In the genomic region with DNA sequence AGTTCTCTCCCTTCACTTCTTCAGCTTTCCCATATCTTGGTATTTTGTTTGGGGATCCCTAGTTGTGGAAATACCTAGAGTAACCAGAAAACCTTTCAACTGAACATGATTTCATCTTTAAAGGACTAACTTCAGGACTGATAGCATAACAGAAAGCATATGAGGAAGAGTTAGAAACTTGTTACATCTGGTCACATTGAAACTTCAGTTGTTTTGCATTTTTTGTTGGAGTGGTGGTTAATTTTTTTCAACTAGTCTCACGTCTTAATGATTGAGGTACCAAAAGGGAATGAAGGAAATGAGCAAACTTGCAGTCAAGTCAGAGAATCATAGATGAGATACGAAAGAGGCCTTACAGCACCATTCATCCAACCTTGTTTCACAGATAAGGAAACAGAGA, we compare ENCODE assay signal across 24 cellular contexts. TPM values are rescaled to one million over a fixed set of nuclear protein-coding genes. Genes with fewer than 3 reads are reported as not detected.
A peak's percentile ranks its signal among the peaks of the same experiment; 100 is the strongest.
DNase-seq lines count a peak whose midpoint lies in the region; ATAC-seq, FAIRE-seq and TF ChIP-seq lines count a peak whose summit lies in the region.
"Had no signal": no experiment of that assay in that cellular context is flagged by ENCODE, and none has a peak within 500 bp of the region (broad histone marks: within the 10 kb centered on the region; RNA-seq: fewer than 3 reads in every experiment).

No MANE protein-coding gene starts in this region.

- RAD21 ChIA-PET in GM12878 (lab: Charles Lee; ENCODE audit: unreplicated experiment): no interaction called here

- TF ChIP-seq POLR2A in GM12878 (IDR thresholded peaks at IDR 0.05; ENCODE audit: low read depth, low read length): no peak

- H3K9me3 ChIP-seq in GM12878 (replicated peaks; ENCODE audit: control insufficient read depth, insufficient read depth, low read length): no peaks in the 10 kb centered on the region
- H3K9me3 ChIP-seq: A549; BE2C; BLaER1 treated with 17β-estradiol and CSF1 and Interleukin-3, amounts not matched to agents 10 nM and 100 nM; HAP-1 had no signal

- no peak for TF ChIP-seq RAD21 in GM12878 (IDR thresholded peaks at IDR 0.05; ENCODE audit: insufficient read depth, low read depth, low read length)

- no peaks in the 10 kb centered on the region for H3K27me3 Mint-ChIP-seq in activated naive CD8-positive, alpha-beta T cell treated with anti-CD3 and anti-CD28 coated beads, Interleukin-2, amount 50 U/mL, for 24 hours
- no peaks in the 10 kb centered on the region for H3K27me3 Mint-ChIP-seq in activated CD8-positive, alpha-beta T cell treated with anti-CD3 and anti-CD28 coated beads for 36 hours
- H3K27me3 Mint-ChIP-seq: CD4-positive, alpha-beta memory T cell had no signal

- H3K4me3 ChIP-seq in GM12865 (ENCODE audit: low read depth, low read length) (no peak overlapping the region), GM12878 (no peak overlapping the region)
- H3K4me3 ChIP-seq: A549; BLaER1 treated with 17β-estradiol and CSF1 and Interleukin-3, amounts not matched to agents 10 nM and 100 nM; HAP-1 had no signal

- no peaks in the 10 kb centered on the region for H3K9me3 Mint-ChIP-seq in activated naive CD8-positive, alpha-beta T cell treated with anti-CD3 and anti-CD28 coated beads, Interleukin-2, amount 50 U/mL, for 24 hours
- no peaks in the 10 kb centered on the region for H3K9me3 Mint-ChIP-seq in activated CD8-positive, alpha-beta T cell treated with anti-CD3 and anti-CD28 coated beads for 36 hours
- H3K9me3 Mint-ChIP-seq: CD4-positive, alpha-beta memory T cell; HFFc6 had no signal

- H3K27ac Mint-ChIP-seq in activated naive CD8-positive, alpha-beta T cell treated with anti-CD3 and anti-CD28 coated beads, Interleukin-2, amount 50 U/mL, for 24 hours: no peak overlapping the region
- no peak overlapping the region for H3K27ac Mint-ChIP-seq in activated CD8-positive, alpha-beta T cell treated with anti-CD3 and anti-CD28 coated beads for 36 hours
- H3K27ac Mint-ChIP-seq: CD4-positive, alpha-beta memory T cell; HFFc6 had no signal

- H3K79me2 ChIP-seq in GM12878 (ENCODE audit: control insufficient read depth, insufficient read depth, low read length): no peaks in the 10 kb centered on the region

- H3K27me3 ChIP-seq in GM12878 (replicated peaks in 1 of 2; ENCODE audit: control insufficient read depth in 2 of 2, insufficient read depth in 2 of 2, low read length in 1 of 2): no peaks in the 10 kb centered on the region
- H3K27me3 ChIP-seq: BE2C; BLaER1 treated with 17β-estradiol and CSF1 and Interleukin-3, amounts not matched to agents 10 nM and 100 nM had no signal

- ATAC-seq in HG02678 (IDR thresholded peaks at IDR 0.05; ENCODE audit: unreplicated experiment): peak; percentile 55
- no peak for ATAC-seq in GM12878
- no peak for ATAC-seq in activated naive CD8-positive, alpha-beta T cell treated with anti-CD3 and anti-CD28 coated beads, Interleukin-2, amount 50 U/mL, for 24 hours
- no peak for ATAC-seq in activated CD8-positive, alpha-beta T cell treated with anti-CD3 and anti-CD28 coated beads for 36 hours
- ATAC-seq: A549 had no signal

- in situ Hi-C loops in GM12878 (cut with MboI): no loop called here

- no peak overlapping the region for H3K4me3 Mint-ChIP-seq in activated naive CD8-positive, alpha-beta T cell treated with anti-CD3 and anti-CD28 coated beads, Interleukin-2, amount 50 U/mL, for 24 hours
- H3K4me3 Mint-ChIP-seq in activated CD8-positive, alpha-beta T cell treated with anti-CD3 and anti-CD28 coated beads for 36 hours: no peak overlapping the region
- H3K4me3 Mint-ChIP-seq: CD4-positive, alpha-beta memory T cell; HFFc6 had no signal

- peaks cover 13% of the 10 kb centered on the region for H3K36me3 Mint-ChIP-seq in activated naive CD8-positive, alpha-beta T cell treated with anti-CD3 and anti-CD28 coated beads, Interleukin-2, amount 50 U/mL, for 24 hours (ENCODE audit: low read depth)
- H3K36me3 Mint-ChIP-seq in activated CD8-positive, alpha-beta T cell treated with anti-CD3 and anti-CD28 coated beads for 36 hours (ENCODE audit: low read depth): peaks cover 6% of the 10 kb centered on the region

- no peaks in the 10 kb centered on the region for H4K20me1 ChIP-seq in GM12878 (ENCODE audit: control insufficient read depth, insufficient read depth)
- H4K20me1 ChIP-seq: BLaER1 treated with 17β-estradiol and CSF1 and Interleukin-3, amounts not matched to agents 10 nM and 100 nM had no signal

- intact Hi-C loops in GM12878 (cut with micrococcal nuclease; ENCODE audit: unreplicated experiment): no loop called here
- intact Hi-C loops in activated CD8-positive, alpha-beta T cell treated with anti-CD3 and anti-CD28 coated beads for 36 hours (cut with micrococcal nuclease): loop anchor here (10.0 kb wide), 1 partner anchor 62 kb away; no protein-coding TSS in a partner anchor

- no TSS peak for BruUV-seq in GM12878 (replicated peaks; lab: Mats Ljungman, UMichigan)

- H3K4me1 Mint-ChIP-seq in activated naive CD8-positive, alpha-beta T cell treated with anti-CD3 and anti-CD28 coated beads, Interleukin-2, amount 50 U/mL, for 24 hours: peaks cover 2% of the 10 kb centered on the region
- H3K4me1 Mint-ChIP-seq in activated CD8-positive, alpha-beta T cell treated with anti-CD3 and anti-CD28 coated beads for 36 hours (ENCODE audit: low read depth): peaks cover 1% of the 10 kb centered on the region

- H3K4me1 ChIP-seq in GM12878 (ENCODE audit: control insufficient read depth, insufficient read depth, low read length): no peaks in the 10 kb centered on the region
- H3K4me1 ChIP-seq: A549, BE2C, HAP-1 had no signal

- TF ChIP-seq CTCF in GM12865 (IDR thresholded peaks at IDR 0.05; ENCODE audit: insufficient read depth, low read depth, low read length, missing control alignments) (no peak), GM12878 (IDR thresholded peaks at IDR 0.05 in 2 of 3, conservative IDR thresholded peaks at IDR 0.05 in 1 of 3; ENCODE audit: control insufficient read depth in 2 of 3, extremely low read depth in 1 of 3, insufficient read depth in 1 of 3, low read depth in 3 of 3, low read length in 3 of 3) (no peak)
- TF ChIP-seq CTCF in activated CD8-positive, alpha-beta T cell treated with anti-CD3 and anti-CD28 coated beads for 36 hours (IDR thresholded peaks at IDR 0.05): no peak

- DNase-seq in GM12865 (ENCODE audit: low read depth) (peak; percentile 30), GM18507 (ENCODE audit: extremely low spot score, insufficient read length, low read depth) (no peak), GM12878 (ENCODE audit: low read depth, low spot score) (no peak)
- no peak for DNase-seq in activated naive CD8-positive, alpha-beta T cell treated with anti-CD3 and anti-CD28 coated beads, Interleukin-2, amount 50 U/mL, for 24 hours
- DNase-seq in activated naive CD4-positive, alpha-beta T cell treated with Interleukin-2 at 50 U/mL for 16 hours: no peak
- DNase-seq in activated CD8-positive, alpha-beta T cell treated with anti-CD3 and anti-CD28 coated beads for 36 hours: no peak
- DNase-seq: 8988T; ACHN; AML-193; BE2C; Calu3; CD4-positive, alpha-beta memory T cell; COR-L47; DMS53; DMS79 treated with DMSO at 0.1 percent for 48 hours; GF-D8; GOT3; HFFc6 had no signal

- H3K36me3 ChIP-seq in GM12878 (ENCODE audit: control insufficient read depth in 2 of 2, insufficient read depth in 2 of 2, low read length in 1 of 2): no peaks in the 10 kb centered on the region; a peak in 1 of 4 replicates
- H3K36me3 ChIP-seq: BE2C, HAP-1 had no signal

- CTCF ChIA-PET in GM12878 (lab: Yijun Ruan, JAX): interaction anchor here (1.2 kb wide), 1 partner anchor 45 kb away, joined by 4 read pairs; no protein-coding TSS in a partner anchor
- CTCF ChIA-PET in activated CD8-positive, alpha-beta T cell treated with anti-CD3 and anti-CD28 coated beads for 36 hours (lab: Charles Lee): interaction anchor here (1.0 kb wide), 1 partner anchor 9 kb away, joined by 3 read pairs; no protein-coding TSS in a partner anchor

- no peak overlapping the region for H3K9ac ChIP-seq in GM12878 (ENCODE audit: control insufficient read depth, insufficient read depth, low read length)
- H3K9ac ChIP-seq: BLaER1 treated with 17β-estradiol and CSF1 and Interleukin-3, amounts not matched to agents 10 nM and 100 nM had no signal

- FAIRE-seq in GM18507 (lab: Jason Lieb, UNC): peak; percentile 31
- peak; percentile 31 for FAIRE-seq in GM12878 (lab: Jason Lieb, UNC)
- FAIRE-seq: A549, GM12891, H54 had no signal

- 48% methylated on average over 2 of the region's 2 CpGs for WGBS in GM12878 (ENCODE audit: insufficient coverage, insufficient replicate concordance, low lambda C conversion rate, missing lambda C conversion rate)

- POLR2A ChIA-PET in GM12878 (lab: Charles Lee): interaction anchor here (0.7 kb wide), 1 partner anchor 11 kb away, joined by 4 read pairs; no protein-coding TSS in a partner anchor
- POLR2A ChIA-PET in activated CD8-positive, alpha-beta T cell treated with anti-CD3 and anti-CD28 coated beads for 36 hours (lab: Charles Lee): no interaction called here

- H3K27ac ChIP-seq in GM12878 (ENCODE audit: control insufficient read depth, insufficient read depth): no peak overlapping the region
- H3K27ac ChIP-seq: A549; BLaER1 treated with 17β-estradiol and CSF1 and Interleukin-3, amounts not matched to agents 10 nM and 100 nM had no signal

- H3K4me2 ChIP-seq in GM12878 (ENCODE audit: control insufficient read depth, insufficient read depth): no peak overlapping the region
- H3K4me2 ChIP-seq: A549; BLaER1 treated with 17β-estradiol and CSF1 and Interleukin-3, amounts not matched to agents 10 nM and 100 nM had no signal

- SMC1A ChIA-PET in GM12878 (lab: Charles Lee; ENCODE audit: uncharacterized antibody, unreplicated experiment): no interaction called here

- TF ChIP-seq EP300 in GM12878 (IDR thresholded peaks at IDR 0.05; ENCODE audit: borderline replicate concordance in 1 of 2, control insufficient read depth in 1 of 2, low read depth in 2 of 2, low read length in 2 of 2): no peak

- no peak overlapping the region for H2AFZ ChIP-seq in GM12878 (ENCODE audit: control insufficient read depth, low read depth, low read length)

RNA-seq across cellular contexts. Expression of gene TANGO6, which starts 49.6 kb away (rescaled TPM):
- 53.7 and 59.3 TPM in 2 replicates for total RNA-seq in GM12878 (2013; cell fraction: nucleolus; rRNA removed)
- total RNA-seq in GM12878 (2014; rRNA removed) (16.0 and 21.5 TPM in 2 replicates), GM12878 (2014; rRNA removed; fragmentation: Illumina TruSeq; extraction: Trizol) (12.3 and 13.7 TPM in 2 replicates), GM12878 (2021) (20.4 and 20.6 TPM in 2 replicates)
- polyA plus RNA-seq in GM12878 (2011; ENCODE audit: low read depth): 3.2 TPM
- polyA plus RNA-seq in GM12878 (2011; rRNA removed) (8.8 and 9.5 TPM in 2 replicates), GM12878 (2014; fragmentation: Illumina TruSeq; extraction: Trizol) (9.4 and 9.5 TPM in 2 replicates), GM12878 (2014; fragmentation: Nextera tagmentation; extraction: Ambion mirVana) (1 to 10 TPM; 1.1 to 2.0 TPM), GM12878 (2014; rRNA removed) (6.9 and 7.3 TPM in 2 replicates), GM12878 (2016; fragmentation: Nextera tagmentation; extraction: Ambion mirVana) (10 to 100 TPM; 12.4 to 14.8 TPM)
- polyA plus RNA-seq in GM12878 (2011; cell fraction: cytosol; rRNA removed): 7.6 and 8.1 TPM in 2 replicates
- 7.3 and 9.4 TPM in 2 replicates for polyA plus RNA-seq in GM12878 (2011; cell fraction: nucleus; rRNA removed)
- 3.1 and 4.0 TPM in 2 replicates for polyA plus RNA-seq in GM12878 (2012)
- 40.4 and 50.8 TPM in 2 replicates for polyA minus RNA-seq in GM12878 (2011; rRNA and poly(A)+ RNA removed)
- polyA minus RNA-seq in GM12878 (2011; cell fraction: cytosol; rRNA and poly(A)+ RNA removed): 6.5 and 15.1 TPM in 2 replicates
- polyA minus RNA-seq in GM12878 (2011; cell fraction: nucleus; rRNA and poly(A)+ RNA removed): 22.5 and 43.0 TPM in 2 replicates
- total RNA-seq in activated CD8-positive, alpha-beta T cell treated with anti-CD3 and anti-CD28 coated beads for 36 hours: 10 to 100 TPM; 23.0 to 27.0 TPM
